In the genomic region with DNA sequence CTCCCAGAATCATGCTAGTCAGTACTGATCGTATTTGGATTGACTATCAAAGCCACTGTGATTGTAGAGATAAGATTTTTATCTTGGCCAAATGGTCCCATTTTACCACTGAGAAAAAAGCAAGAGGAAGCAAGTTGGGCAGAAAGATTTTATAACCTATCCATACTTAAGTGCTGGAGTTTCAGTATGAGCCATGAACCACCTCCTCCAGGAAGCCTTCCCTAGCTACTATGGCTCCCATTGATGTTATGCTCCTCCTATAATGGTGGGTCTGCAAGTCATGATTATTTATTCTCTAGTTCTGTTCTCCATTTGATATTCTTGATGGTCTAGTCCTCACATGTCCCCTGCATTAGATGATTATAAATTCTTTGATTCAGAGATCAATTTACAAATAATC, we compare ENCODE assay signal across 34 cellular contexts. TPM values are rescaled to one million over a fixed set of nuclear protein-coding genes. Genes with fewer than 3 reads are reported as not detected.
A peak's percentile ranks its signal among the peaks of the same experiment; 100 is the strongest.
DNase-seq lines count a peak whose midpoint lies in the region; ATAC-seq, FAIRE-seq and TF ChIP-seq lines count a peak whose summit lies in the region.
"Had no signal": no experiment of that assay in that cellular context is flagged by ENCODE, and none has a peak within 500 bp of the region (broad histone marks: within the 10 kb centered on the region; RNA-seq: fewer than 3 reads in every experiment).

No MANE protein-coding gene starts in this region.

- in situ Hi-C loops in K562 (cut with MboI), result no loop called here

- no peak for ATAC-seq in A549
- ATAC-seq in K562, result no peak
- no peak for ATAC-seq in gastroesophageal sphincter
- ATAC-seq in GM18867 (IDR thresholded peaks at IDR 0.05; ENCODE audit: unreplicated experiment), result no peak
- ATAC-seq: CD8-positive, alpha-beta T cell had no signal

- H3K27me3 ChIP-seq in K562 (ENCODE audit: control insufficient read depth in 2 of 2, insufficient read depth in 2 of 2, low read length in 2 of 2) (peaks cover 30 to 54% of the 10 kb centered on the region in 2 experiments), gastroesophageal sphincter (peaks cover 64% of the 10 kb centered on the region)

- no peaks in the 10 kb centered on the region for H3K9me1 ChIP-seq in K562 (ENCODE audit: control insufficient read depth, insufficient read depth, low read length)

- 67% methylated on average over 1 of the region's 1 CpG for WGBS in A549 (ENCODE audit: missing lambda C conversion rate)
- 0% methylated on average over 1 of the region's 1 CpG for WGBS in K562 (ENCODE audit: insufficient coverage, low coverage, missing lambda C conversion rate)
- WGBS in gastroesophageal sphincter (ENCODE audit: low coverage in 1 of 2), 2 donors, result 75 to 100% methylated on average over 1 of the region's 1 CpG

- H3K9me3 ChIP-seq in A549 (no peaks in the 10 kb centered on the region), K562 (replicated peaks; ENCODE audit: control insufficient read depth, insufficient read depth, low read depth, low read length) (no peaks in the 10 kb centered on the region), gastroesophageal sphincter (no peaks in the 10 kb centered on the region)
- H3K9me3 ChIP-seq: BE2C; BLaER1; BLaER1 treated with 17β-estradiol and CSF1 and Interleukin-3, amounts not matched to agents 10 nM and 100 nM; Caco-2 had no signal

- TF ChIP-seq RAD21 in A549 (conservative IDR thresholded peaks at IDR 0.05 in 1 of 2, IDR thresholded peaks at IDR 0.05 in 1 of 2) (no peak), K562 (CRISPR knock-in tag; conservative IDR thresholded peaks at IDR 0.05 in 1 of 2, IDR thresholded peaks at IDR 0.05 in 1 of 2) (no peak)

- DNase-seq in A549 (ENCODE audit: low read depth in 1 of 2, low spot score in 1 of 2), result no peak
- DNase-seq in K562 (ENCODE audit: extremely low read depth in 1 of 4, low spot score in 3 of 4), result no peak
- DNase-seq in mesenteric fat pad (ENCODE audit: low spot score), result peak; percentile 12
- DNase-seq in T-helper 1 cell, result no peak
- DNase-seq: 8988T; ACHN; AML-193; BE2C; C1 segment of cervical spinal cord; Caco-2; Calu3; CD4-positive, alpha-beta memory T cell; CD4-positive, alpha-beta T cell; CD4-positive, CD25-positive, alpha-beta regulatory T cell; CD8-positive, alpha-beta memory T cell; CD8-positive, alpha-beta T cell; COR-L47; DMS 273 treated with DMSO at 0.1 percent for 48 hours; DMS153; DMS53; DMS79; DMS79 treated with DMSO at 0.1 percent for 48 hours; DND-41; EL had no signal

- H3K79me2 ChIP-seq in K562 (ENCODE audit: control insufficient read depth, insufficient read depth, low read length), result no peaks in the 10 kb centered on the region

- H4K20me1 ChIP-seq in K562 (replicated peaks; ENCODE audit: control insufficient read depth, insufficient read depth, low read length), result 0 out of 2 replicates have a peak, but pooled peaks cover 4% of the 10 kb centered on the region
- H4K20me1 ChIP-seq: BLaER1 had no signal

- H3K27ac ChIP-seq in A549 (no peak overlapping the region), K562 (ENCODE audit: extremely low read depth, low read depth, low read length) (no peak overlapping the region), gastroesophageal sphincter (no peak overlapping the region)
- H3K27ac ChIP-seq: 22Rv1; BLaER1; BLaER1 treated with 17β-estradiol and CSF1 and Interleukin-3, amounts not matched to agents 10 nM and 100 nM; C4-2B had no signal

- H3K4me2 ChIP-seq in A549 (no peak overlapping the region), K562 (ENCODE audit: insufficient read depth, low read length) (no peak overlapping the region)
- H3K4me2 ChIP-seq: BLaER1; BLaER1 treated with 17β-estradiol and CSF1 and Interleukin-3, amounts not matched to agents 10 nM and 100 nM had no signal

- no peak for TF ChIP-seq EP300 in A549 (IDR thresholded peaks at IDR 0.05)
- TF ChIP-seq EP300 in K562 (IDR thresholded peaks at IDR 0.05; ENCODE audit: low read length), result no peak
- no peak for TF ChIP-seq EP300 in gastroesophageal sphincter (IDR thresholded peaks at IDR 0.05)

- H3K9ac ChIP-seq in K562 (ENCODE audit: insufficient read depth in 1 of 2, low read depth in 2 of 2, low read length in 2 of 2), result no peak overlapping the region
- H3K9ac ChIP-seq: BLaER1; BLaER1 treated with 17β-estradiol and CSF1 and Interleukin-3, amounts not matched to agents 10 nM and 100 nM had no signal

- TF ChIP-seq POLR2A in A549 (IDR thresholded peaks at IDR 0.05; ENCODE audit: low read length) (no peak), K562 (conservative IDR thresholded peaks at IDR 0.05) (no peak), gastroesophageal sphincter (IDR thresholded peaks at IDR 0.05) (no peak)

- POLR2A ChIA-PET in A549 (lab: Yijun Ruan, JAX), result no interaction called here
- POLR2A ChIA-PET in K562 (lab: Yijun Ruan, JAX), result interaction anchor here (0.6 to 0.8 kb wide), 2 partner anchors 32 to 48 kb away, joined by 3 read pairs; no protein-coding TSS in a partner anchor

- no peak overlapping the region for H2AFZ ChIP-seq in K562 (ENCODE audit: low read depth, low read length)

- H3K4me3 ChIP-seq in A549 (no peak overlapping the region), K562 (no peak overlapping the region), gastroesophageal sphincter (no peak overlapping the region)
- H3K4me3 ChIP-seq: BLaER1; BLaER1 treated with 17β-estradiol and CSF1 and Interleukin-3, amounts not matched to agents 10 nM and 100 nM had no signal

- H3K4me1 ChIP-seq in A549, result no peaks in the 10 kb centered on the region
- H3K4me1 ChIP-seq in K562 (replicated peaks in 1 of 2; ENCODE audit: control insufficient read depth in 2 of 2, insufficient read depth in 2 of 2, low read length in 2 of 2), result no peaks in the 10 kb centered on the region
- H3K4me1 ChIP-seq in gastroesophageal sphincter, result peaks cover 0 to 5% (median 4%) of the 10 kb centered on the region in 3 donors
- H3K4me1 ChIP-seq: BE2C; BLaER1; BLaER1 treated with 17β-estradiol and CSF1 and Interleukin-3, amounts not matched to agents 10 nM and 100 nM; Caco-2 had no signal

- peak; percentile 56 for FAIRE-seq in A549 (lab: Jason Lieb, UNC)
- FAIRE-seq in K562 (lab: Jason Lieb, UNC), result no peak
- FAIRE-seq: A204.1, D721Med had no signal

- no peak for TF ChIP-seq CTCF in A549 (IDR thresholded peaks at IDR 0.05)
- no peak for TF ChIP-seq CTCF in K562 (IDR thresholded peaks at IDR 0.05 in 2 of 3, conservative IDR thresholded peaks at IDR 0.05 in 1 of 3; ENCODE audit: insufficient read depth in 2 of 3, low read depth in 1 of 3, low read length in 3 of 3)
- no peak for TF ChIP-seq CTCF in gastroesophageal sphincter (IDR thresholded peaks at IDR 0.05)

- no TSS peak for BruUV-seq in K562 (replicated peaks; lab: Mats Ljungman, UMichigan)

- CTCF ChIA-PET in A549 (lab: Yijun Ruan, JAX), result interaction anchor here (0.6 to 1.6 kb wide), 3 partner anchors 12 to 41 kb away, joined by 3 to 4 read pairs (median 3); no protein-coding TSS in a partner anchor
- CTCF ChIA-PET in K562 (lab: Yijun Ruan, JAX; ENCODE audit: low intra/inter-chr PET ratio), result no interaction called here

- H3K36me3 ChIP-seq in K562 (ENCODE audit: control insufficient read depth, insufficient read depth, low read length) (no peaks in the 10 kb centered on the region), gastroesophageal sphincter (no peaks in the 10 kb centered on the region)
- H3K36me3 ChIP-seq: BE2C; BLaER1; BLaER1 treated with 17β-estradiol and CSF1 and Interleukin-3, amounts not matched to agents 10 nM and 100 nM had no signal

- intact Hi-C loops in K562 (cut with micrococcal nuclease), result no loop called here

RNA-seq across cellular contexts. Expression of a gene that starts 6.6 kb away (rescaled TPM):
- 0.25 and 0.33 TPM in 2 replicates for polyA plus RNA-seq in A549 (2011; rRNA removed)
- 0.24 and 0.51 TPM in 2 replicates for polyA plus RNA-seq in A549 (2012; cell fraction: cytosol; rRNA removed)
- 0.72 and 0.78 TPM in 2 replicates for polyA plus RNA-seq in A549 (2012; cell fraction: nucleus; rRNA removed)
- 0.31 to 0.49 TPM (median 0.37 TPM) in 3 replicates for polyA plus RNA-seq in A549 (2017; fragmentation: RNase III; extraction: RNeasy Plus Mini Kit Qiagen cat#74134 plus additional on column Dnase treatment)
- polyA minus RNA-seq in A549 (2011; rRNA and poly(A)+ RNA removed), result 0.44 and 0.74 TPM in 2 replicates
- 0.26 TPM in 1 of 2 replicates, not detected in the other for total RNA-seq in K562 (2011; cell fraction: chromatin; rRNA removed; ENCODE audit: low replicate concordance)
- total RNA-seq in K562 (2011; cell fraction: nucleolus; rRNA removed), result 0.66 TPM in 1 of 2 replicates, not detected in the other
- 0.46 TPM in 1 of 2 replicates, not detected in the other for total RNA-seq in K562 (2011; cell fraction: nucleoplasm; rRNA removed)
- total RNA-seq in K562 (2014; rRNA removed), result not detected in 2 replicates
- not detected in 2 replicates for total RNA-seq in K562 (2014; rRNA removed; fragmentation: Illumina TruSeq; extraction: Trizol)
- total RNA-seq in K562 (2015; rRNA removed; fragmentation: Illumina TruSeq; extraction: Trizol), result not detected in 2 replicates
- not detected in 2 replicates for total RNA-seq in K562 (2021)
- polyA plus RNA-seq in K562 (2011; rRNA removed), result not detected in 2 replicates
- polyA plus RNA-seq in K562 (2011; cell fraction: cytosol; rRNA removed), result 0.18 TPM in 1 of 2 replicates, not detected in the other
- polyA plus RNA-seq in K562 (2011; cell fraction: nucleus; rRNA removed), result not detected in 2 replicates
- polyA plus RNA-seq in K562 (2012), result 0.44 and 1.9 TPM in 2 replicates
- not detected in 2 replicates for polyA plus RNA-seq in K562 (2014; fragmentation: Illumina TruSeq; extraction: Trizol)
- under 1 TPM; 0.06 to 0.20 TPM for polyA plus RNA-seq in K562 (2014; fragmentation: Nextera tagmentation; extraction: Ambion mirVana)
- polyA plus RNA-seq in K562 (2014; rRNA removed), result 0.23 TPM in 1 of 2 replicates, not detected in the other
- polyA minus RNA-seq in K562 (2011; rRNA and poly(A)+ RNA removed), result not detected in 2 replicates
- not detected in 2 replicates for polyA minus RNA-seq in K562 (2011; cell fraction: cytosol; rRNA and poly(A)+ RNA removed)
- polyA minus RNA-seq in K562 (2011; cell fraction: nucleus; rRNA and poly(A)+ RNA removed), result 0.44 TPM in 1 of 2 replicates, not detected in the other
- total RNA-seq in mesenteric fat pad, result not detected
- total RNA-seq in gastroesophageal sphincter, result under 1 TPM in 1 of 4 donors, not detected in 3; 0.08 TPM
- total RNA-seq: CD4-positive, alpha-beta memory T cell; CD4-positive, alpha-beta T cell; CD4-positive, CD25-positive, alpha-beta regulatory T cell; CD8-positive, alpha-beta memory T cell; CD8-positive, alpha-beta T cell had no signal
- polyA plus RNA-seq: AG04450; CD14-positive monocyte; CD8-positive, alpha-beta memory T cell had no signal

RNA-seq across cellular contexts. Expression of a gene that starts 46.4 kb away (rescaled TPM):
- polyA plus RNA-seq in A549 (2011; rRNA removed), result 64.3 and 74.9 TPM in 2 replicates
- 20.0 and 22.0 TPM in 2 replicates for polyA plus RNA-seq in A549 (2012; cell fraction: cytosol; rRNA removed)
- polyA plus RNA-seq in A549 (2012; cell fraction: nucleus; rRNA removed), result 13.1 and 24.2 TPM in 2 replicates
- polyA plus RNA-seq in A549 (2017; fragmentation: RNase III; extraction: RNeasy Plus Mini Kit Qiagen cat#74134 plus additional on column Dnase treatment), result 43.6 to 47.9 TPM (median 44.6 TPM) in 3 replicates
- polyA minus RNA-seq in A549 (2011; rRNA and poly(A)+ RNA removed), result 57.4 and 61.2 TPM in 2 replicates
- total RNA-seq in K562 (2011; cell fraction: chromatin; rRNA removed; ENCODE audit: low replicate concordance), result 20.0 and 41.6 TPM in 2 replicates
- 15.7 and 16.5 TPM in 2 replicates for total RNA-seq in K562 (2011; cell fraction: nucleolus; rRNA removed)
- 16.1 and 17.0 TPM in 2 replicates for total RNA-seq in K562 (2011; cell fraction: nucleoplasm; rRNA removed)
- total RNA-seq in K562 (2014; rRNA removed), result 11.8 and 16.2 TPM in 2 replicates
- 25.0 and 25.4 TPM in 2 replicates for total RNA-seq in K562 (2014; rRNA removed; fragmentation: Illumina TruSeq; extraction: Trizol)
- total RNA-seq in K562 (2015; rRNA removed; fragmentation: Illumina TruSeq; extraction: Trizol), result 25.4 and 25.6 TPM in 2 replicates
- total RNA-seq in K562 (2021), result 16.6 and 16.9 TPM in 2 replicates
- polyA plus RNA-seq in K562 (2011; rRNA removed), result 19.8 and 34.6 TPM in 2 replicates
- 6.5 and 11.5 TPM in 2 replicates for polyA plus RNA-seq in K562 (2011; cell fraction: cytosol; rRNA removed)
- polyA plus RNA-seq in K562 (2011; cell fraction: nucleus; rRNA removed), result 7.7 and 9.5 TPM in 2 replicates
- 13.2 and 20.8 TPM in 2 replicates for polyA plus RNA-seq in K562 (2012)
- 16.4 and 19.4 TPM in 2 replicates for polyA plus RNA-seq in K562 (2014; fragmentation: Illumina TruSeq; extraction: Trizol)
- polyA plus RNA-seq in K562 (2014; fragmentation: Nextera tagmentation; extraction: Ambion mirVana), result 1 to 10 TPM; 5.9 to 6.4 TPM
- polyA plus RNA-seq in K562 (2014; rRNA removed), result 15.1 and 15.3 TPM in 2 replicates
- polyA minus RNA-seq in K562 (2011; rRNA and poly(A)+ RNA removed), result 77.1 and 80.9 TPM in 2 replicates
- polyA minus RNA-seq in K562 (2011; cell fraction: cytosol; rRNA and poly(A)+ RNA removed), result 9.5 and 21.1 TPM in 2 replicates
- 11.8 and 20.4 TPM in 2 replicates for polyA minus RNA-seq in K562 (2011; cell fraction: nucleus; rRNA and poly(A)+ RNA removed)
- total RNA-seq in mesenteric fat pad, result 43.5 TPM
- 10 to 100 TPM; 33.9 to 40.0 (median 35.2) TPM for total RNA-seq in gastroesophageal sphincter
